In the genomic region with DNA sequence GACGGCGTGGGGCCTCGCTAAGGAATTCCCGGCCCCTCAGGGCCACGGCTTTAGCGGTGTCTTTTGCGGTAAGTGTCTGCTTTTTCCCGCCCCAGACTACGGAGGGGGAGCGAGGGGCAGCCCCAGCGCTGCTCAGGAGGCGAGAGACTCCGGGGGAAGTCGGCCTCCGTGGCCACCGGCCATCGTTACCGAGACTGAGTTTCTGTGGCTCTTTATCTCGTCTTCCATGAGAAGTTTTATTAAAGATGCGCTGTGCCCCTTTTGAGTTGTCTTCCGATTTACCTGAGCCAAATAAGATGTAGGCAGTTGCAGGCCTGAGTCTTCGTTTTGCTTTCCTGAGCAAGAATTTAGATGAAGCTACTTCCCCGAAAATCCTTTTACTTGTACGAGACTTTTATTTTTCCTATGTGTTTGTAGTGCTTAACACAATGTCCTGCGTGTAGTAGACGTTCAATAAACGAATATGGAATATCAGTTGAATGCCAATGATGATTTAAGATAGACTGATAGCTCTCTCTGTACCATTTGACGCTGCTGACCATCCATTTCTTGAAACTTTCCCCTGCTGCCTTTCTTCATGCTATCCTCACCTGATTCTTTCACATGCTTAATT, we compare ENCODE assay signal across 1 cellular context.
TF ChIP-seq lines count a peak whose summit lies in the region.

No MANE protein-coding gene starts in this region.

TF ChIP-seq in HepG2, 621 proteins besides CTCF, POLR2A, EP300 and RAD21 (continued from another document and continues in another):
- TF ChIP-seq, protein P1, sequence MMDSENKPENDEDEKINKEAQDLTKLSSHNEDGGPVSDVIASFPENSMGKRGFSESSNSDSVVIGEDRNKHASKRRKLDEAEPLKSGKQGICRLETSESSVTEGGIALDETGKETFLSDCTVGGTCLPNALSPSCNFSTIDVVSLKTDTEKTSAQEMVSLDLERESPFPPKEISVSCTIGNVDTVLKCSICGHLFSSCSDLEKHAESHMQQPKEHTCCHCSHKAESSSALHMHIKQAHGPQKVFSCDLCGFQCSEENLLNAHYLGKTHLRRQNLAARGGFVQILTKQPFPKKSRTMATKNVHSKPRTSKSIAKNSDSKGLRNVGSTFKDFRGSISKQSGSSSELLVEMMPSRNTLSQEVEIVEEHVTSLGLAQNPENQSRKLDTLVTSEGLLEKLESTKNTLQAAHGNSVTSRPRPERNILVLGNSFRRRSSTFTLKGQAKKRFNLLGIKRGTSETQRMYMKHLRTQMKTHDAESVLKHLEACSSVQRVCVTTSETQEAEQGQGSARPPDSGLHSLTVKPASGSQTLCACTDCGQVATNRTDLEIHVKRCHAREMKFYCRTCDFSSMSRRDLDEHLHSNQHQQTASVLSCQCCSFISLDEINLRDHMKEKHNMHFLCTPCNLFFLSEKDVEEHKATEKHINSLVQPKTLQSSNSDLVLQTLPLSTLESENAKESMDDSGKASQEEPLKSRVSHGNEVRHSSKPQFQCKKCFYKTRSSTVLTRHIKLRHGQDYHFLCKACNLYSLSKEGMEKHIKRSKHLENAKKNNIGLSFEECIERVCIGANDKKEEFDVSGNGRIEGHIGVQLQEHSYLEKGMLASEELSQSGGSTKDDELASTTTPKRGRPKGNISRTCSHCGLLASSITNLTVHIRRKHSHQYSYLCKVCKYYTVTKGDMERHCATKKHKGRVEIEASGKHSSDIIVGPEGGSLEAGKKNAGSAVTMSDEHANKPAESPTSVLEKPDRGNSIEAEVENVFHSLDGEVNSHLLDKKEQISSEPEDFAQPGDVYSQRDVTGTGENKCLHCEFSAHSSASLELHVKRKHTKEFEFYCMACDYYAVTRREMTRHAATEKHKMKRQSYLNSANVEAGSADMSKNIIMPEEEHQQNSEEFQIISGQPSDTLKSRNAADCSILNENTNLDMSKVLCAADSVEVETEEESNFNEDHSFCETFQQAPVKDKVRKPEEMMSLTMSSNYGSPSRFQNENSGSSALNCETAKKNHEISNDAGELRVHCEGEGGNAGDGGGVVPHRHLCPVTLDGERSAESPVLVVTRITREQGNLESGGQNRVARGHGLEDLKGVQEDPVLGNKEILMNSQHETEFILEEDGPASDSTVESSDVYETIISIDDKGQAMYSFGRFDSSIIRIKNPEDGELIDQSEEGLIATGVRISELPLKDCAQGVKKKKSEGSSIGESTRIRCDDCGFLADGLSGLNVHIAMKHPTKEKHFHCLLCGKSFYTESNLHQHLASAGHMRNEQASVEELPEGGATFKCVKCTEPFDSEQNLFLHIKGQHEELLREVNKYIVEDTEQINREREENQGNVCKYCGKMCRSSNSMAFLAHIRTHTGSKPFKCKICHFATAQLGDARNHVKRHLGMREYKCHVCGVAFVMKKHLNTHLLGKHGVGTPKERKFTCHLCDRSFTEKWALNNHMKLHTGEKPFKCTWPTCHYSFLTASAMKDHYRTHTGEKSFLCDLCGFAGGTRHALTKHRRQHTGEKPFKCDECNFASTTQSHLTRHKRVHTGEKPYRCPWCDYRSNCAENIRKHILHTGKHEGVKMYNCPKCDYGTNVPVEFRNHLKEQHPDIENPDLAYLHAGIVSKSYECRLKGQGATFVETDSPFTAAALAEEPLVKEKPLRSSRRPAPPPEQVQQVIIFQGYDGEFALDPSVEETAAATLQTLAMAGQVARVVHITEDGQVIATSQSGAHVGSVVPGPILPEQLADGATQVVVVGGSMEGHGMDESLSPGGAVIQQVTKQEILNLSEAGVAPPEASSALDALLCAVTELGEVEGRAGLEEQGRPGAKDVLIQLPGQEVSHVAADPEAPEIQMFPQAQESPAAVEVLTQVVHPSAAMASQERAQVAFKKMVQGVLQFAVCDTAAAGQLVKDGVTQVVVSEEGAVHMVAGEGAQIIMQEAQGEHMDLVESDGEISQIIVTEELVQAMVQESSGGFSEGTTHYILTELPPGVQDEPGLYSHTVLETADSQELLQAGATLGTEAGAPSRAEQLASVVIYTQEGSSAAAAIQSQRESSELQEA (CRISPR knock-in tag; IDR thresholded peaks at IDR 0.05; ENCODE audit: not compliant biosample characterization) = no peak
- TF ChIP-seq, protein P2, sequence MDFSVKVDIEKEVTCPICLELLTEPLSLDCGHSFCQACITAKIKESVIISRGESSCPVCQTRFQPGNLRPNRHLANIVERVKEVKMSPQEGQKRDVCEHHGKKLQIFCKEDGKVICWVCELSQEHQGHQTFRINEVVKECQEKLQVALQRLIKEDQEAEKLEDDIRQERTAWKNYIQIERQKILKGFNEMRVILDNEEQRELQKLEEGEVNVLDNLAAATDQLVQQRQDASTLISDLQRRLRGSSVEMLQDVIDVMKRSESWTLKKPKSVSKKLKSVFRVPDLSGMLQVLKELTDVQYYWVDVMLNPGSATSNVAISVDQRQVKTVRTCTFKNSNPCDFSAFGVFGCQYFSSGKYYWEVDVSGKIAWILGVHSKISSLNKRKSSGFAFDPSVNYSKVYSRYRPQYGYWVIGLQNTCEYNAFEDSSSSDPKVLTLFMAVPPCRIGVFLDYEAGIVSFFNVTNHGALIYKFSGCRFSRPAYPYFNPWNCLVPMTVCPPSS (IDR thresholded peaks at IDR 0.05) = no peak
- TF ChIP-seq, protein P3, sequence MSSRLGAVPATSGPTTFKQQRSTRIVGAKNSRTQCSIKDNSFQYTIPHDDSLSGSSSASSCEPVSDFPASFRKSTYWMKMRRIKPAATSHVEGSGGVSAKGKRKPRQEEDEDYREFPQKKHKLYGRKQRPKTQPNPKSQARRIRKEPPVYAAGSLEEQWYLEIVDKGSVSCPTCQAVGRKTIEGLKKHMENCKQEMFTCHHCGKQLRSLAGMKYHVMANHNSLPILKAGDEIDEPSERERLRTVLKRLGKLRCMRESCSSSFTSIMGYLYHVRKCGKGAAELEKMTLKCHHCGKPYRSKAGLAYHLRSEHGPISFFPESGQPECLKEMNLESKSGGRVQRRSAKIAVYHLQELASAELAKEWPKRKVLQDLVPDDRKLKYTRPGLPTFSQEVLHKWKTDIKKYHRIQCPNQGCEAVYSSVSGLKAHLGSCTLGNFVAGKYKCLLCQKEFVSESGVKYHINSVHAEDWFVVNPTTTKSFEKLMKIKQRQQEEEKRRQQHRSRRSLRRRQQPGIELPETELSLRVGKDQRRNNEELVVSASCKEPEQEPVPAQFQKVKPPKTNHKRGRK (CRISPR knock-in tag; IDR thresholded peaks at IDR 0.05) = no peak
- TF ChIP-seq ZNF430 (CRISPR knock-in tag; IDR thresholded peaks at IDR 0.05) = peak; percentile 18; the same call in 1 of the 2 replicates
- TF ChIP-seq ZNF343 (CRISPR knock-in tag; IDR thresholded peaks at IDR 0.05) = no peak
- no peak for TF ChIP-seq ZFP82 (CRISPR knock-in tag; IDR thresholded peaks at IDR 0.05; ENCODE audit: borderline replicate concordance)
- TF ChIP-seq ZNF225 (CRISPR knock-in tag; IDR thresholded peaks at IDR 0.05) = no peak; the same call in 1 of the 2 replicates
- no peak for TF ChIP-seq ADNP (CRISPR knock-in tag; IDR thresholded peaks at IDR 0.05)
- TF ChIP-seq ISL2 (CRISPR knock-in tag; IDR thresholded peaks at IDR 0.05) = no peak
- TF ChIP-seq GTF2F1 (IDR thresholded peaks at IDR 0.05; ENCODE audit: low read length) = no peak
- TF ChIP-seq, protein P4, sequence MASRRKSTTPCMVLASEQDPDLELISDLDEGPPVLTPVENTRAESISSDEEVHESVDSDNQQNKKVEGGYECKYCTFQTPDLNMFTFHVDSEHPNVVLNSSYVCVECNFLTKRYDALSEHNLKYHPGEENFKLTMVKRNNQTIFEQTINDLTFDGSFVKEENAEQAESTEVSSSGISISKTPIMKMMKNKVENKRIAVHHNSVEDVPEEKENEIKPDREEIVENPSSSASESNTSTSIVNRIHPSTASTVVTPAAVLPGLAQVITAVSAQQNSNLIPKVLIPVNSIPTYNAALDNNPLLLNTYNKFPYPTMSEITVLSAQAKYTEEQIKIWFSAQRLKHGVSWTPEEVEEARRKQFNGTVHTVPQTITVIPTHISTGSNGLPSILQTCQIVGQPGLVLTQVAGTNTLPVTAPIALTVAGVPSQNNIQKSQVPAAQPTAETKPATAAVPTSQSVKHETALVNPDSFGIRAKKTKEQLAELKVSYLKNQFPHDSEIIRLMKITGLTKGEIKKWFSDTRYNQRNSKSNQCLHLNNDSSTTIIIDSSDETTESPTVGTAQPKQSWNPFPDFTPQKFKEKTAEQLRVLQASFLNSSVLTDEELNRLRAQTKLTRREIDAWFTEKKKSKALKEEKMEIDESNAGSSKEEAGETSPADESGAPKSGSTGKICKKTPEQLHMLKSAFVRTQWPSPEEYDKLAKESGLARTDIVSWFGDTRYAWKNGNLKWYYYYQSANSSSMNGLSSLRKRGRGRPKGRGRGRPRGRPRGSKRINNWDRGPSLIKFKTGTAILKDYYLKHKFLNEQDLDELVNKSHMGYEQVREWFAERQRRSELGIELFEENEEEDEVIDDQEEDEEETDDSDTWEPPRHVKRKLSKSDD (CRISPR knock-in tag; IDR thresholded peaks at IDR 0.05; ENCODE audit: low read depth) = no peak; the same call in 1 of the 2 replicates
- TF ChIP-seq ZNF564 (CRISPR knock-in tag; IDR thresholded peaks at IDR 0.05) = peak; percentile 14; the same call in 1 of the 2 replicates
- TF ChIP-seq LCORL (IDR thresholded peaks at IDR 0.05) = no peak
- TF ChIP-seq LCORL (CRISPR knock-in tag; IDR thresholded peaks at IDR 0.05) = no peak
- TF ChIP-seq, protein P5, sequence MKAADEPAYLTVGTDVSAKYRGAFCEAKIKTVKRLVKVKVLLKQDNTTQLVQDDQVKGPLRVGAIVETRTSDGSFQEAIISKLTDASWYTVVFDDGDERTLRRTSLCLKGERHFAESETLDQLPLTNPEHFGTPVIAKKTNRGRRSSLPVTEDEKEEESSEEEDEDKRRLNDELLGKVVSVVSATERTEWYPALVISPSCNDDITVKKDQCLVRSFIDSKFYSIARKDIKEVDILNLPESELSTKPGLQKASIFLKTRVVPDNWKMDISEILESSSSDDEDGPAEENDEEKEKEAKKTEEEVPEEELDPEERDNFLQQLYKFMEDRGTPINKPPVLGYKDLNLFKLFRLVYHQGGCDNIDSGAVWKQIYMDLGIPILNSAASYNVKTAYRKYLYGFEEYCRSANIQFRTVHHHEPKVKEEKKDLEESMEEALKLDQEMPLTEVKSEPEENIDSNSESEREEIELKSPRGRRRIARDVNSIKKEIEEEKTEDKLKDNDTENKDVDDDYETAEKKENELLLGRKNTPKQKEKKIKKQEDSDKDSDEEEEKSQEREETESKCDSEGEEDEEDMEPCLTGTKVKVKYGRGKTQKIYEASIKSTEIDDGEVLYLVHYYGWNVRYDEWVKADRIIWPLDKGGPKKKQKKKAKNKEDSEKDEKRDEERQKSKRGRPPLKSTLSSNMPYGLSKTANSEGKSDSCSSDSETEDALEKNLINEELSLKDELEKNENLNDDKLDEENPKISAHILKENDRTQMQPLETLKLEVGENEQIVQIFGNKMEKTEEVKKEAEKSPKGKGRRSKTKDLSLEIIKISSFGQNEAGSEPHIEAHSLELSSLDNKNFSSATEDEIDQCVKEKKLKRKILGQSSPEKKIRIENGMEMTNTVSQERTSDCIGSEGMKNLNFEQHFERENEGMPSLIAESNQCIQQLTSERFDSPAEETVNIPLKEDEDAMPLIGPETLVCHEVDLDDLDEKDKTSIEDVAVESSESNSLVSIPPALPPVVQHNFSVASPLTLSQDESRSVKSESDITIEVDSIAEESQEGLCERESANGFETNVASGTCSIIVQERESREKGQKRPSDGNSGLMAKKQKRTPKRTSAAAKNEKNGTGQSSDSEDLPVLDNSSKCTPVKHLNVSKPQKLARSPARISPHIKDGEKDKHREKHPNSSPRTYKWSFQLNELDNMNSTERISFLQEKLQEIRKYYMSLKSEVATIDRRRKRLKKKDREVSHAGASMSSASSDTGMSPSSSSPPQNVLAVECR (CRISPR knock-in tag; IDR thresholded peaks at IDR 0.05; ENCODE audit: borderline replicate concordance) = 0 out of 2 replicates have a peak, but pooled peaks have one; percentile 36
- TF ChIP-seq ZNF354B (CRISPR knock-in tag; IDR thresholded peaks at IDR 0.05) = no peak; the same call in 1 of the 2 replicates
- TF ChIP-seq, protein P6, sequence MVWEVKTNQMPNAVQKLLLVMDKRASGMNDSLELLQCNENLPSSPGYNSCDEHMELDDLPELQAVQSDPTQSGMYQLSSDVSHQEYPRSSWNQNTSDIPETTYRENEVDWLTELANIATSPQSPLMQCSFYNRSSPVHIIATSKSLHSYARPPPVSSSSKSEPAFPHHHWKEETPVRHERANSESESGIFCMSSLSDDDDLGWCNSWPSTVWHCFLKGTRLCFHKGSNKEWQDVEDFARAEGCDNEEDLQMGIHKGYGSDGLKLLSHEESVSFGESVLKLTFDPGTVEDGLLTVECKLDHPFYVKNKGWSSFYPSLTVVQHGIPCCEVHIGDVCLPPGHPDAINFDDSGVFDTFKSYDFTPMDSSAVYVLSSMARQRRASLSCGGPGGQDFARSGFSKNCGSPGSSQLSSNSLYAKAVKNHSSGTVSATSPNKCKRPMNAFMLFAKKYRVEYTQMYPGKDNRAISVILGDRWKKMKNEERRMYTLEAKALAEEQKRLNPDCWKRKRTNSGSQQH (CRISPR knock-in tag; IDR thresholded peaks at IDR 0.05; ENCODE audit: low read depth) = no peak; the same call in 1 of the 2 replicates
- TF ChIP-seq HOXA7 (CRISPR knock-in tag; IDR thresholded peaks at IDR 0.05) = no peak
- no peak for TF ChIP-seq MEF2D (CRISPR knock-in tag; IDR thresholded peaks at IDR 0.05)
- TF ChIP-seq, protein P7, sequence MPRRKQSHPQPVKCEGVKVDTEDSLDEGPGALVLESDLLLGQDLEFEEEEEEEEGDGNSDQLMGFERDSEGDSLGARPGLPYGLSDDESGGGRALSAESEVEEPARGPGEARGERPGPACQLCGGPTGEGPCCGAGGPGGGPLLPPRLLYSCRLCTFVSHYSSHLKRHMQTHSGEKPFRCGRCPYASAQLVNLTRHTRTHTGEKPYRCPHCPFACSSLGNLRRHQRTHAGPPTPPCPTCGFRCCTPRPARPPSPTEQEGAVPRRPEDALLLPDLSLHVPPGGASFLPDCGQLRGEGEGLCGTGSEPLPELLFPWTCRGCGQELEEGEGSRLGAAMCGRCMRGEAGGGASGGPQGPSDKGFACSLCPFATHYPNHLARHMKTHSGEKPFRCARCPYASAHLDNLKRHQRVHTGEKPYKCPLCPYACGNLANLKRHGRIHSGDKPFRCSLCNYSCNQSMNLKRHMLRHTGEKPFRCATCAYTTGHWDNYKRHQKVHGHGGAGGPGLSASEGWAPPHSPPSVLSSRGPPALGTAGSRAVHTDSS (CRISPR knock-in tag; conservative IDR thresholded peaks at IDR 0.05) = no peak
- TF ChIP-seq ZNF121 (CRISPR knock-in tag; IDR thresholded peaks at IDR 0.05) = no peak
- no peak; the same call in 1 of the 2 replicates for TF ChIP-seq SP4 (CRISPR knock-in tag; IDR thresholded peaks at IDR 0.05)
- no peak for TF ChIP-seq ZNF446 (CRISPR knock-in tag; IDR thresholded peaks at IDR 0.05)
- TF ChIP-seq NFIC (IDR thresholded peaks at IDR 0.05; ENCODE audit: low read length) = no peak
- TF ChIP-seq, protein P8, sequence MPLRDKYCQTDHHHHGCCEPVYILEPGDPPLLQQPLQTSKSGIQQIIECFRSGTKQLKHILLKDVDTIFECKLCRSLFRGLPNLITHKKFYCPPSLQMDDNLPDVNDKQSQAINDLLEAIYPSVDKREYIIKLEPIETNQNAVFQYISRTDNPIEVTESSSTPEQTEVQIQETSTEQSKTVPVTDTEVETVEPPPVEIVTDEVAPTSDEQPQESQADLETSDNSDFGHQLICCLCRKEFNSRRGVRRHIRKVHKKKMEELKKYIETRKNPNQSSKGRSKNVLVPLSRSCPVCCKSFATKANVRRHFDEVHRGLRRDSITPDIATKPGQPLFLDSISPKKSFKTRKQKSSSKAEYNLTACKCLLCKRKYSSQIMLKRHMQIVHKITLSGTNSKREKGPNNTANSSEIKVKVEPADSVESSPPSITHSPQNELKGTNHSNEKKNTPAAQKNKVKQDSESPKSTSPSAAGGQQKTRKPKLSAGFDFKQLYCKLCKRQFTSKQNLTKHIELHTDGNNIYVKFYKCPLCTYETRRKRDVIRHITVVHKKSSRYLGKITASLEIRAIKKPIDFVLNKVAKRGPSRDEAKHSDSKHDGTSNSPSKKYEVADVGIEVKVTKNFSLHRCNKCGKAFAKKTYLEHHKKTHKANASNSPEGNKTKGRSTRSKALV (CRISPR knock-in tag; IDR thresholded peaks at IDR 0.05) = no peak
- TF ChIP-seq HMGA1 (CRISPR knock-in tag; conservative IDR thresholded peaks at IDR 0.05) = no peak
- TF ChIP-seq MAF1 (CRISPR knock-in tag; IDR thresholded peaks at IDR 0.05; ENCODE audit: borderline replicate concordance) = no peak
